ENCODE assay signal across 1 cellular context in the genomic region with DNA sequence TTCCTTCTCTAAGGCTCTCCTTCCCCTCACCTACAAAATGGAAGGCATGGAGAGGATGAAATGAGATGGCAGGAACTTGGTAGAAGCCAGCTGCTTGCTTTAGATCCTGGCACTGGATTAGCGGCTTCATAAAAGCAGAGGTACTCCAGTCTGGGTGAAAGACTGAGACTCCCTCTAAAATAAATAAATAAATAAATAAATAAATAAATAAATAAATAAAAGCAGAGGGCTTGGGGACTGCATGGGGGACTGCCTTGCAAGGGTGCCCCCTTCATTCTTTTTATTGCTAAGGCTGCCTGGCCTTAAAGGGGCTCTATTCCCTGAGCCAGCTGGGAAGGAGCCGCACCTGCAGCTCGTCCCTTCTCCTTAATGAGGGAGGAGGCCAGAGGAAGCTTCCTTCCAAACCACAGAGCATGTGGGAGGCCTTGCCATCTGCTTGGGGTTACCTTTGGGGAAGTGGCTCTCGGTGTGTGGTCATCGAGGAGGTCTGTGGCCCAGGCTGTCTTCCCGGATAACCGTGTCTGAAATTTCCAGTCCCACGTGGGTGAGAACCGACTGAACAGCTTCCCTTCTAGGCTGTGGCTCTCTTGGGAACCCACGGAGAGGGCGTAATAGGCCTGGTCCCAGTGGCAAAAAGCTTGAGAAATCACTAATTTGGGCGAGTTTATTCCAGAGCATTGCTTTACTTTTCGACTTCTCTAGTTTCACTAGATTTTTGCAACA.
TF ChIP-seq lines count a peak whose summit lies in the region.

No MANE protein-coding gene starts in this region.

TF ChIP-seq in K562, 482 proteins besides CTCF, POLR2A, EP300 and RAD21 (continued from another document and continues in another):
- TF ChIP-seq, protein P1, sequence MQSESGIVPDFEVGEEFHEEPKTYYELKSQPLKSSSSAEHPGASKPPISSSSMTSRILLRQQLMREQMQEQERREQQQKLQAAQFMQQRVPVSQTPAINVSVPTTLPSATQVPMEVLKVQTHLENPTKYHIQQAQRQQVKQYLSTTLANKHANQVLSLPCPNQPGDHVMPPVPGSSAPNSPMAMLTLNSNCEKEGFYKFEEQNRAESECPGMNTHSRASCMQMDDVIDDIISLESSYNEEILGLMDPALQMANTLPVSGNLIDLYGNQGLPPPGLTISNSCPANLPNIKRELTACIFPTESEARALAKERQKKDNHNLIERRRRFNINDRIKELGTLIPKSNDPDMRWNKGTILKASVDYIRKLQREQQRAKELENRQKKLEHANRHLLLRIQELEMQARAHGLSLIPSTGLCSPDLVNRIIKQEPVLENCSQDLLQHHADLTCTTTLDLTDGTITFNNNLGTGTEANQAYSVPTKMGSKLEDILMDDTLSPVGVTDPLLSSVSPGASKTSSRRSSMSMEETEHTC (IDR thresholded peaks at IDR 0.05): 0 out of 2 replicates have a peak, but pooled peaks have one; percentile 21
- no peak for TF ChIP-seq ZNF785 (CRISPR knock-in tag; IDR thresholded peaks at IDR 0.05)
- peak; percentile 32; the same call in 1 of the 2 replicates for TF ChIP-seq MYC (IDR thresholded peaks at IDR 0.05; ENCODE audit: low read depth, low read length)
- TF ChIP-seq MYC (CRISPR knock-in tag; IDR thresholded peaks at IDR 0.05; ENCODE audit: borderline replicate concordance, low read depth): no peak
- TF ChIP-seq IFI16 (CRISPR knock-in tag; IDR thresholded peaks at IDR 0.05): no peak
- TF ChIP-seq NONO (IDR thresholded peaks at IDR 0.05; ENCODE audit: low read depth in 2 of 2, low read length in 1 of 2): no peak
- TF ChIP-seq, protein P2, sequence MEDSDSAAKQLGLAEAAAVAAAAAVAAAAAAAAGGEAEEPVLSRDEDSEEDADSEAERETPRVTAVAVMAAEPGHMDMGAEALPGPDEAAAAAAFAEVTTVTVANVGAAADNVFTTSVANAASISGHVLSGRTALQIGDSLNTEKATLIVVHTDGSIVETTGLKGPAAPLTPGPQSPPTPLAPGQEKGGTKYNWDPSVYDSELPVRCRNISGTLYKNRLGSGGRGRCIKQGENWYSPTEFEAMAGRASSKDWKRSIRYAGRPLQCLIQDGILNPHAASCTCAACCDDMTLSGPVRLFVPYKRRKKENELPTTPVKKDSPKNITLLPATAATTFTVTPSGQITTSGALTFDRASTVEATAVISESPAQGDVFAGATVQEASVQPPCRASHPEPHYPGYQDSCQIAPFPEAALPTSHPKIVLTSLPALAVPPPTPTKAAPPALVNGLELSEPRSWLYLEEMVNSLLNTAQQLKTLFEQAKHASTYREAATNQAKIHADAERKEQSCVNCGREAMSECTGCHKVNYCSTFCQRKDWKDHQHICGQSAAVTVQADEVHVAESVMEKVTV (CRISPR knock-in tag; IDR thresholded peaks at IDR 0.05): no peak
- TF ChIP-seq MED1 (CRISPR knock-in tag; IDR thresholded peaks at IDR 0.05; ENCODE audit: borderline replicate concordance): no peak
- peak; percentile 85 for TF ChIP-seq TCF3 (CRISPR knock-in tag; IDR thresholded peaks at IDR 0.05)
- no peak for TF ChIP-seq NR3C1 (CRISPR knock-in tag; IDR thresholded peaks at IDR 0.05)
- TF ChIP-seq, protein P3, sequence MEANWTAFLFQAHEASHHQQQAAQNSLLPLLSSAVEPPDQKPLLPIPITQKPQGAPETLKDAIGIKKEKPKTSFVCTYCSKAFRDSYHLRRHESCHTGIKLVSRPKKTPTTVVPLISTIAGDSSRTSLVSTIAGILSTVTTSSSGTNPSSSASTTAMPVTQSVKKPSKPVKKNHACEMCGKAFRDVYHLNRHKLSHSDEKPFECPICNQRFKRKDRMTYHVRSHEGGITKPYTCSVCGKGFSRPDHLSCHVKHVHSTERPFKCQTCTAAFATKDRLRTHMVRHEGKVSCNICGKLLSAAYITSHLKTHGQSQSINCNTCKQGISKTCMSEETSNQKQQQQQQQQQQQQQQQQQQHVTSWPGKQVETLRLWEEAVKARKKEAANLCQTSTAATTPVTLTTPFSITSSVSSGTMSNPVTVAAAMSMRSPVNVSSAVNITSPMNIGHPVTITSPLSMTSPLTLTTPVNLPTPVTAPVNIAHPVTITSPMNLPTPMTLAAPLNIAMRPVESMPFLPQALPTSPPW (CRISPR knock-in tag; IDR thresholded peaks at IDR 0.05): peak; percentile 42
- TF ChIP-seq, protein P4, sequence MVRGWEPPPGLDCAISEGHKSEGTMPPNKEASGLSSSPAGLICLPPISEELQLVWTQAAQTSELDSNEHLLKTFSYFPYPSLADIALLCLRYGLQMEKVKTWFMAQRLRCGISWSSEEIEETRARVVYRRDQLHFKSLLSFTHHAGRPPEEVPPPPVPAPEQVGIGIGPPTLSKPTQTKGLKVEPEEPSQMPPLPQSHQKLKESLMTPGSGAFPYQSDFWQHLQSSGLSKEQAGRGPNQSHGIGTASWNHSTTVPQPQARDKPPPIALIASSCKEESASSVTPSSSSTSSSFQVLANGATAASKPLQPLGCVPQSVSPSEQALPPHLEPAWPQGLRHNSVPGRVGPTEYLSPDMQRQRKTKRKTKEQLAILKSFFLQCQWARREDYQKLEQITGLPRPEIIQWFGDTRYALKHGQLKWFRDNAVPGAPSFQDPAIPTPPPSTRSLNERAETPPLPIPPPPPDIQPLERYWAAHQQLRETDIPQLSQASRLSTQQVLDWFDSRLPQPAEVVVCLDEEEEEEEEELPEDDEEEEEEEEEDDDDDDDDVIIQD (CRISPR knock-in tag; IDR thresholded peaks at IDR 0.05): no peak
- peak; percentile 28; the same call in 1 of the 2 replicates for TF ChIP-seq GABPB1 (CRISPR knock-in tag; IDR thresholded peaks at IDR 0.05)
- TF ChIP-seq TRIM24 (IDR thresholded peaks at IDR 0.05): 0 out of 4 replicates have a peak, but pooled peaks of 1 of the 2 experiments have one; percentile 14
- TF ChIP-seq ZNF695 (CRISPR knock-in tag; IDR thresholded peaks at IDR 0.05): no peak
- TF ChIP-seq RBM15 (IDR thresholded peaks at IDR 0.05; ENCODE audit: insufficient read depth, low read length): no peak
- TF ChIP-seq NELFE (IDR thresholded peaks at IDR 0.05; ENCODE audit: insufficient read depth, insufficient read length): no peak
- TF ChIP-seq ESRRA (IDR thresholded peaks at IDR 0.05; ENCODE audit: borderline replicate concordance, low read depth): peak; percentile 72; the same call in 1 of the 2 replicates
- TF ChIP-seq KLF1 (tag; IDR thresholded peaks at IDR 0.05): no peak
- TF ChIP-seq CBFA2T3 (IDR thresholded peaks at IDR 0.05): peak; percentile 80
- TF ChIP-seq PHF8 (IDR thresholded peaks at IDR 0.05; ENCODE audit: borderline replicate concordance, low read length): no peak
- TF ChIP-seq, protein P5, sequence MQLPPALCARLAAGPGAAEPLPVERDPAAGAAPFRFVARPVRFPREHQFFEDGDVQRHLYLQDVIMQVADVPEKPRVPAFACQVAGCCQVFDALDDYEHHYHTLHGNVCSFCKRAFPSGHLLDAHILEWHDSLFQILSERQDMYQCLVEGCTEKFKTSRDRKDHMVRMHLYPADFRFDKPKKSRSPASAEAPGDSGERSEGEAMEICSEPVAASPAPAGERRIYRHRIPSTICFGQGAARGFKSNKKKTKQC (CRISPR knock-in tag; IDR thresholded peaks at IDR 0.05): no peak
- TF ChIP-seq MEIS2 (IDR thresholded peaks at IDR 0.05; ENCODE audit: partially characterized antibody): no peak
- no peak for TF ChIP-seq NEUROD1 (IDR thresholded peaks at IDR 0.05; ENCODE audit: borderline replicate concordance, low read depth, low read length, partially characterized antibody)
- TF ChIP-seq, protein P6, sequence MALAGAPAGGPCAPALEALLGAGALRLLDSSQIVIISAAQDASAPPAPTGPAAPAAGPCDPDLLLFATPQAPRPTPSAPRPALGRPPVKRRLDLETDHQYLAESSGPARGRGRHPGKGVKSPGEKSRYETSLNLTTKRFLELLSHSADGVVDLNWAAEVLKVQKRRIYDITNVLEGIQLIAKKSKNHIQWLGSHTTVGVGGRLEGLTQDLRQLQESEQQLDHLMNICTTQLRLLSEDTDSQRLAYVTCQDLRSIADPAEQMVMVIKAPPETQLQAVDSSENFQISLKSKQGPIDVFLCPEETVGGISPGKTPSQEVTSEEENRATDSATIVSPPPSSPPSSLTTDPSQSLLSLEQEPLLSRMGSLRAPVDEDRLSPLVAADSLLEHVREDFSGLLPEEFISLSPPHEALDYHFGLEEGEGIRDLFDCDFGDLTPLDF (CRISPR knock-in tag; IDR thresholded peaks at IDR 0.05): no peak
- TF ChIP-seq PURB (CRISPR knock-in tag; IDR thresholded peaks at IDR 0.05; ENCODE audit: low read depth): no peak
- no peak for TF ChIP-seq ZNF76 (CRISPR knock-in tag; IDR thresholded peaks at IDR 0.05; ENCODE audit: borderline replicate concordance)
- no peak for TF ChIP-seq GTF2A2 (tag; IDR thresholded peaks at IDR 0.05)
- no peak for TF ChIP-seq DDX20 (tag; IDR thresholded peaks at IDR 0.05; ENCODE audit: low read depth)
- TF ChIP-seq, protein P7, sequence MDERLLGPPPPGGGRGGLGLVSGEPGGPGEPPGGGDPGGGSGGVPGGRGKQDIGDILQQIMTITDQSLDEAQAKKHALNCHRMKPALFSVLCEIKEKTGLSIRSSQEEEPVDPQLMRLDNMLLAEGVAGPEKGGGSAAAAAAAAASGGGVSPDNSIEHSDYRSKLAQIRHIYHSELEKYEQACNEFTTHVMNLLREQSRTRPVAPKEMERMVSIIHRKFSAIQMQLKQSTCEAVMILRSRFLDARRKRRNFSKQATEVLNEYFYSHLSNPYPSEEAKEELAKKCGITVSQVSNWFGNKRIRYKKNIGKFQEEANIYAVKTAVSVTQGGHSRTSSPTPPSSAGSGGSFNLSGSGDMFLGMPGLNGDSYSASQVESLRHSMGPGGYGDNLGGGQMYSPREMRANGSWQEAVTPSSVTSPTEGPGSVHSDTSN (CRISPR knock-in tag; IDR thresholded peaks at IDR 0.05; ENCODE audit: low read depth): no peak
- TF ChIP-seq, protein P7 (tag; conservative IDR thresholded peaks at IDR 0.05; ENCODE audit: low read depth): no peak
- no peak for TF ChIP-seq ZNF41 (CRISPR knock-in tag; conservative IDR thresholded peaks at IDR 0.05)
- TF ChIP-seq, protein P8, sequence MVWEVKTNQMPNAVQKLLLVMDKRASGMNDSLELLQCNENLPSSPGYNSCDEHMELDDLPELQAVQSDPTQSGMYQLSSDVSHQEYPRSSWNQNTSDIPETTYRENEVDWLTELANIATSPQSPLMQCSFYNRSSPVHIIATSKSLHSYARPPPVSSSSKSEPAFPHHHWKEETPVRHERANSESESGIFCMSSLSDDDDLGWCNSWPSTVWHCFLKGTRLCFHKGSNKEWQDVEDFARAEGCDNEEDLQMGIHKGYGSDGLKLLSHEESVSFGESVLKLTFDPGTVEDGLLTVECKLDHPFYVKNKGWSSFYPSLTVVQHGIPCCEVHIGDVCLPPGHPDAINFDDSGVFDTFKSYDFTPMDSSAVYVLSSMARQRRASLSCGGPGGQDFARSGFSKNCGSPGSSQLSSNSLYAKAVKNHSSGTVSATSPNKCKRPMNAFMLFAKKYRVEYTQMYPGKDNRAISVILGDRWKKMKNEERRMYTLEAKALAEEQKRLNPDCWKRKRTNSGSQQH (CRISPR knock-in tag; IDR thresholded peaks at IDR 0.05): no peak
- TF ChIP-seq ZNF584 (CRISPR knock-in tag; IDR thresholded peaks at IDR 0.05; ENCODE audit: low read depth): 0 out of 2 replicates have a peak, but pooled peaks have one; percentile 24
- no peak for TF ChIP-seq GTF2F1 (IDR thresholded peaks at IDR 0.05; ENCODE audit: low read depth, low read length)
- no peak for TF ChIP-seq TAF7 (tag; IDR thresholded peaks at IDR 0.05)
- no peak for TF ChIP-seq FOXP1 (CRISPR knock-in tag; IDR thresholded peaks at IDR 0.05)
- no peak for TF ChIP-seq FOXK2 (conservative IDR thresholded peaks at IDR 0.05 in 1 of 2, IDR thresholded peaks at IDR 0.05 in 1 of 2; ENCODE audit: low read depth in 2 of 2)
- peak; percentile 32 for TF ChIP-seq TBP (optimal IDR thresholded peaks at IDR 0.05; ENCODE audit: low read depth, low read length)
- peak; percentile 95 for TF ChIP-seq SPI1 (IDR thresholded peaks at IDR 0.05; ENCODE audit: borderline replicate concordance, low read depth, low read length)
- TF ChIP-seq GATA2 (CRISPR knock-in tag; IDR thresholded peaks at IDR 0.05): peak; percentile 26; the same call in 1 of the 2 replicates
- TF ChIP-seq ZNF3 (CRISPR knock-in tag; IDR thresholded peaks at IDR 0.05): no peak
- no peak for TF ChIP-seq ZNF77 (CRISPR knock-in tag; IDR thresholded peaks at IDR 0.05)
- TF ChIP-seq RBM14 (IDR thresholded peaks at IDR 0.05; ENCODE audit: borderline replicate concordance, insufficient read depth, low read depth, low read length): no peak
- TF ChIP-seq CREBBP (IDR thresholded peaks at IDR 0.05; ENCODE audit: low read depth, low read length): no peak
- TF ChIP-seq HNRNPH1 (optimal IDR thresholded peaks at IDR 0.05; ENCODE audit: low read depth, low read length): no peak
- no peak for TF ChIP-seq ZNF239 (CRISPR knock-in tag; IDR thresholded peaks at IDR 0.05)
- no peak for TF ChIP-seq POLR2H (tag; IDR thresholded peaks at IDR 0.05; ENCODE audit: low read depth)
- TF ChIP-seq GABPA (tag; conservative IDR thresholded peaks at IDR 0.05; ENCODE audit: low read depth): peak; percentile 39; the same call in 1 of the 2 replicates
- no peak for TF ChIP-seq NFYB (IDR thresholded peaks at IDR 0.05; ENCODE audit: extremely low read depth, insufficient read length)
- TF ChIP-seq DNMT1 (IDR thresholded peaks at IDR 0.05): no peak
- peak; percentile 69 for TF ChIP-seq CBFA2T2 (conservative IDR thresholded peaks at IDR 0.05)
- peak; percentile 86 for TF ChIP-seq TEAD4 (IDR thresholded peaks at IDR 0.05; ENCODE audit: low read length)
- no peak for TF ChIP-seq TEAD4 (CRISPR knock-in tag; IDR thresholded peaks at IDR 0.05; ENCODE audit: borderline replicate concordance)
- TF ChIP-seq, protein P9, sequence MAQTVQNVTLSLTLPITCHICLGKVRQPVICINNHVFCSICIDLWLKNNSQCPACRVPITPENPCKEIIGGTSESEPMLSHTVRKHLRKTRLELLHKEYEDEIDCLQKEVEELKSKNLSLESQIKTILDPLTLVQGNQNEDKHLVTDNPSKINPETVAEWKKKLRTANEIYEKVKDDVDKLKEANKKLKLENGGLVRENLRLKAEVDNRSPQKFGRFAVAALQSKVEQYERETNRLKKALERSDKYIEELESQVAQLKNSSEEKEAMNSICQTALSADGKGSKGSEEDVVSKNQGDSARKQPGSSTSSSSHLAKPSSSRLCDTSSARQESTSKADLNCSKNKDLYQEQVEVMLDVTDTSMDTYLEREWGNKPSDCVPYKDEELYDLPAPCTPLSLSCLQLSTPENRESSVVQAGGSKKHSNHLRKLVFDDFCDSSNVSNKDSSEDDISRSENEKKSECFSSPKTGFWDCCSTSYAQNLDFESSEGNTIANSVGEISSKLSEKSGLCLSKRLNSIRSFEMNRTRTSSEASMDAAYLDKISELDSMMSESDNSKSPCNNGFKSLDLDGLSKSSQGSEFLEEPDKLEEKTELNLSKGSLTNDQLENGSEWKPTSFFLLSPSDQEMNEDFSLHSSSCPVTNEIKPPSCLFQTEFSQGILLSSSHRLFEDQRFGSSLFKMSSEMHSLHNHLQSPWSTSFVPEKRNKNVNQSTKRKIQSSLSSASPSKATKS (CRISPR knock-in tag; IDR thresholded peaks at IDR 0.05): no peak
- peak; percentile 41; the same call in 1 of the 2 replicates for TF ChIP-seq RNF2 (IDR thresholded peaks at IDR 0.05)
- no peak for TF ChIP-seq CBX2 (IDR thresholded peaks at IDR 0.05; ENCODE audit: insufficient read depth, low read length, poor library complexity, severe bottlenecking)
- no peak for TF ChIP-seq HCFC1 (IDR thresholded peaks at IDR 0.05; ENCODE audit: low read depth, low read length)
